In genomic region chr1:211521102-211521815, GRCh38 we compare ENCODE assay signal across 1 cellular context.
TF ChIP-seq lines count a peak whose summit lies in the region.

No MANE protein-coding gene starts in this region.

TF ChIP-seq in HepG2, 621 proteins besides CTCF, POLR2A, EP300 and RAD21 (continued from another document and continues in another):
- TF ChIP-seq, protein P1, sequence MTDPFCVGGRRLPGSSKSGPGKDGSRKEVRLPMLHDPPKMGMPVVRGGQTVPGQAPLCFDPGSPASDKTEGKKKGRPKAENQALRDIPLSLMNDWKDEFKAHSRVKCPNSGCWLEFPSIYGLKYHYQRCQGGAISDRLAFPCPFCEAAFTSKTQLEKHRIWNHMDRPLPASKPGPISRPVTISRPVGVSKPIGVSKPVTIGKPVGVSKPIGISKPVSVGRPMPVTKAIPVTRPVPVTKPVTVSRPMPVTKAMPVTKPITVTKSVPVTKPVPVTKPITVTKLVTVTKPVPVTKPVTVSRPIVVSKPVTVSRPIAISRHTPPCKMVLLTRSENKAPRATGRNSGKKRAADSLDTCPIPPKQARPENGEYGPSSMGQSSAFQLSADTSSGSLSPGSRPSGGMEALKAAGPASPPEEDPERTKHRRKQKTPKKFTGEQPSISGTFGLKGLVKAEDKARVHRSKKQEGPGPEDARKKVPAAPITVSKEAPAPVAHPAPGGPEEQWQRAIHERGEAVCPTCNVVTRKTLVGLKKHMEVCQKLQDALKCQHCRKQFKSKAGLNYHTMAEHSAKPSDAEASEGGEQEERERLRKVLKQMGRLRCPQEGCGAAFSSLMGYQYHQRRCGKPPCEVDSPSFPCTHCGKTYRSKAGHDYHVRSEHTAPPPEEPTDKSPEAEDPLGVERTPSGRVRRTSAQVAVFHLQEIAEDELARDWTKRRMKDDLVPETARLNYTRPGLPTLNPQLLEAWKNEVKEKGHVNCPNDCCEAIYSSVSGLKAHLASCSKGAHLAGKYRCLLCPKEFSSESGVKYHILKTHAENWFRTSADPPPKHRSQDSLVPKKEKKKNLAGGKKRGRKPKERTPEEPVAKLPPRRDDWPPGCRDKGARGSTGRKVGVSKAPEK (CRISPR knock-in tag; IDR thresholded peaks at IDR 0.05; ENCODE audit: borderline replicate concordance), result no peak
- TF ChIP-seq MYC (CRISPR knock-in tag; IDR thresholded peaks at IDR 0.05; ENCODE audit: borderline replicate concordance), result no peak
- no peak for TF ChIP-seq SATB2 (CRISPR knock-in tag; IDR thresholded peaks at IDR 0.05)
- TF ChIP-seq RORA (CRISPR knock-in tag; IDR thresholded peaks at IDR 0.05), result no peak
- TF ChIP-seq ZNF75D (CRISPR knock-in tag; IDR thresholded peaks at IDR 0.05; ENCODE audit: borderline replicate concordance), result no peak
- TF ChIP-seq, protein P2, sequence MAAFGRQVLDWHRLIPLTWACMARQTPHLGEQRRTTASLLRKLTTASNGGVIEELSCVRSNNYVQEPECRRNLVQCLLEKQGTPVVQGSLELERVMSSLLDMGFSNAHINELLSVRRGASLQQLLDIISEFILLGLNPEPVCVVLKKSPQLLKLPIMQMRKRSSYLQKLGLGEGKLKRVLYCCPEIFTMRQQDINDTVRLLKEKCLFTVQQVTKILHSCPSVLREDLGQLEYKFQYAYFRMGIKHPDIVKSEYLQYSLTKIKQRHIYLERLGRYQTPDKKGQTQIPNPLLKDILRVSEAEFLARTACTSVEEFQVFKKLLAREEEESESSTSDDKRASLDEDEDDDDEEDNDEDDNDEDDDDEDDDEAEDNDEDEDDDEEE (CRISPR knock-in tag; IDR thresholded peaks at IDR 0.05), result no peak
- no peak for TF ChIP-seq ZNF207 (IDR thresholded peaks at IDR 0.05; ENCODE audit: borderline replicate concordance)
- no peak for TF ChIP-seq FOXA1 (IDR thresholded peaks at IDR 0.05)
- TF ChIP-seq FOXA1 (CRISPR knock-in tag; IDR thresholded peaks at IDR 0.05), result peak; percentile 66; the same call in 1 of the 2 replicates
- no peak for TF ChIP-seq ATF3 (CRISPR knock-in tag; IDR thresholded peaks at IDR 0.05)
- no peak for TF ChIP-seq HMGA1 (CRISPR knock-in tag; conservative IDR thresholded peaks at IDR 0.05)
- TF ChIP-seq, protein P3, sequence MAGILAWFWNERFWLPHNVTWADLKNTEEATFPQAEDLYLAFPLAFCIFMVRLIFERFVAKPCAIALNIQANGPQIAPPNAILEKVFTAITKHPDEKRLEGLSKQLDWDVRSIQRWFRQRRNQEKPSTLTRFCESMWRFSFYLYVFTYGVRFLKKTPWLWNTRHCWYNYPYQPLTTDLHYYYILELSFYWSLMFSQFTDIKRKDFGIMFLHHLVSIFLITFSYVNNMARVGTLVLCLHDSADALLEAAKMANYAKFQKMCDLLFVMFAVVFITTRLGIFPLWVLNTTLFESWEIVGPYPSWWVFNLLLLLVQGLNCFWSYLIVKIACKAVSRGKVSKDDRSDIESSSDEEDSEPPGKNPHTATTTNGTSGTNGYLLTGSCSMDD (CRISPR knock-in tag; IDR thresholded peaks at IDR 0.05), result no peak
- TF ChIP-seq CHD4 (IDR thresholded peaks at IDR 0.05; ENCODE audit: borderline replicate concordance, low read length), result no peak
- no peak for TF ChIP-seq TRIM24 (CRISPR knock-in tag; IDR thresholded peaks at IDR 0.05)
- no peak for TF ChIP-seq TOPORS (CRISPR knock-in tag; IDR thresholded peaks at IDR 0.05)
- no peak for TF ChIP-seq KLF12 (CRISPR knock-in tag; IDR thresholded peaks at IDR 0.05; ENCODE audit: borderline replicate concordance)
- no peak for TF ChIP-seq ZNF160 (CRISPR knock-in tag; IDR thresholded peaks at IDR 0.05)
- TF ChIP-seq ZNF468 (CRISPR knock-in tag; IDR thresholded peaks at IDR 0.05), result no peak
- no peak for TF ChIP-seq ZNF879 (CRISPR knock-in tag; IDR thresholded peaks at IDR 0.05)
- TF ChIP-seq ELK4 (CRISPR knock-in tag; IDR thresholded peaks at IDR 0.05; ENCODE audit: borderline replicate concordance), result no peak
- no peak for TF ChIP-seq ZKSCAN8 (CRISPR knock-in tag; IDR thresholded peaks at IDR 0.05; ENCODE audit: borderline replicate concordance)
- TF ChIP-seq BHLHE40 (IDR thresholded peaks at IDR 0.05; ENCODE audit: low read length), result no peak
- TF ChIP-seq ZNF496 (CRISPR knock-in tag; IDR thresholded peaks at IDR 0.05; ENCODE audit: insufficient replicate concordance), result no peak
- no peak for TF ChIP-seq FOXO1 (CRISPR knock-in tag; IDR thresholded peaks at IDR 0.05)
- no peak for TF ChIP-seq TBP (CRISPR knock-in tag; IDR thresholded peaks at IDR 0.05)
- TF ChIP-seq KDM4B (CRISPR knock-in tag; IDR thresholded peaks at IDR 0.05), result no peak
- TF ChIP-seq ZNF251 (CRISPR knock-in tag; IDR thresholded peaks at IDR 0.05), result no peak
- TF ChIP-seq MTF2 (CRISPR knock-in tag; IDR thresholded peaks at IDR 0.05; ENCODE audit: borderline replicate concordance), result no peak
- no peak for TF ChIP-seq MEIS2 (CRISPR knock-in tag; IDR thresholded peaks at IDR 0.05)
- no peak for TF ChIP-seq POLR2AphosphoS2 (IDR thresholded peaks at IDR 0.05; ENCODE audit: low read depth, low read length)
- TF ChIP-seq ZBTB26 (CRISPR knock-in tag; IDR thresholded peaks at IDR 0.05; ENCODE audit: borderline replicate concordance), result no peak
- TF ChIP-seq PHF21A (CRISPR knock-in tag; IDR thresholded peaks at IDR 0.05), result peak; percentile 66
- no peak for TF ChIP-seq SIN3A (IDR thresholded peaks at IDR 0.05; ENCODE audit: borderline replicate concordance, low read depth, low read length)
- TF ChIP-seq, protein P4, sequence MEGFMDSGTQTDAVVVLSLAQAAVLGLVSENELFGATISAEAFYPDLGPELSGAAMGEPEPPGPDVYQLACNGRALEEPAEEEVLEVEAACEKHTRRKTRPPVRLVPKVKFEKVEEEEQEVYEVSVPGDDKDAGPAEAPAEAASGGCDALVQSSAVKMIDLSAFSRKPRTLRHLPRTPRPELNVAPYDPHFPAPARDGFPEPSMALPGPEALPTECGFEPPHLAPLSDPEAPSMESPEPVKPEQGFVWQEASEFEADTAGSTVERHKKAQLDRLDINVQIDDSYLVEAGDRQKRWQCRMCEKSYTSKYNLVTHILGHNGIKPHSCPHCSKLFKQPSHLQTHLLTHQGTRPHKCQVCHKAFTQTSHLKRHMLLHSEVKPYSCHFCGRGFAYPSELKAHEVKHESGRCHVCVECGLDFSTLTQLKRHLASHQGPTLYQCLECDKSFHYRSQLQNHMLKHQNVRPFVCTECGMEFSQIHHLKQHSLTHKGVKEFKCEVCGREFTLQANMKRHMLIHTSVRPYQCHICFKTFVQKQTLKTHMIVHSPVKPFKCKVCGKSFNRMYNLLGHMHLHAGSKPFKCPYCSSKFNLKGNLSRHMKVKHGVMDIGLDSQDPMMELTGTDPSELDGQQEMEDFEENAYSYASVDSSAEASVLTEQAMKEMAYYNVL (CRISPR knock-in tag; IDR thresholded peaks at IDR 0.05; ENCODE audit: borderline replicate concordance), result peak; percentile 35; the same call in 1 of the 2 replicates
- TF ChIP-seq, protein P5, sequence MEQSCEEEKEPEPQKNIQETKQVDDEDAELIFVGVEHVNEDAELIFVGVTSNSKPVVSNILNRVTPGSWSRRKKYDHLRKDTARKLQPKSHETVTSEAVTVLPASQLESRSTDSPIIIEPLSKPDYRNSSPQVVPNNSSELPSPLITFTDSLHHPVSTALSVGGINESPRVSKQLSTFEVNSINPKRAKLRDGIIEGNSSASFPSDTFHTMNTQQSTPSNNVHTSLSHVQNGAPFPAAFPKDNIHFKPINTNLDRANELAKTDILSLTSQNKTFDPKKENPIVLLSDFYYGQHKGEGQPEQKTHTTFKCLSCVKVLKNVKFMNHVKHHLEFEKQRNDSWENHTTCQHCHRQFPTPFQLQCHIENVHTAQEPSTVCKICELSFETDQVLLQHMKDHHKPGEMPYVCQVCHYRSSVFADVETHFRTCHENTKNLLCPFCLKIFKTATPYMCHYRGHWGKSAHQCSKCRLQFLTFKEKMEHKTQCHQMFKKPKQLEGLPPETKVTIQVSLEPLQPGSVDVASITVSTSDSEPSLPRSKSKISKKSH (CRISPR knock-in tag; IDR thresholded peaks at IDR 0.05; ENCODE audit: borderline replicate concordance), result no peak
- no peak for TF ChIP-seq RBAK (CRISPR knock-in tag; IDR thresholded peaks at IDR 0.05)
- TF ChIP-seq STAT6 (CRISPR knock-in tag; IDR thresholded peaks at IDR 0.05; ENCODE audit: borderline replicate concordance), result no peak
- TF ChIP-seq ZMYM4 (CRISPR knock-in tag; IDR thresholded peaks at IDR 0.05), result peak; percentile 36; the same call in 1 of the 2 replicates
- TF ChIP-seq ZNF274 (CRISPR knock-in tag; IDR thresholded peaks at IDR 0.05), result no peak
- no peak for TF ChIP-seq KLF11 (CRISPR knock-in tag; IDR thresholded peaks at IDR 0.05)
- TF ChIP-seq ZNF577 (CRISPR knock-in tag; IDR thresholded peaks at IDR 0.05; ENCODE audit: borderline replicate concordance, low read depth), result no peak
- no peak for TF ChIP-seq ATF5 (CRISPR knock-in tag; IDR thresholded peaks at IDR 0.05; ENCODE audit: low read depth)
- TF ChIP-seq ZNF605 (CRISPR knock-in tag; IDR thresholded peaks at IDR 0.05), result no peak
